ENCODE assay signal across 26 cellular contexts in the genomic region with DNA sequence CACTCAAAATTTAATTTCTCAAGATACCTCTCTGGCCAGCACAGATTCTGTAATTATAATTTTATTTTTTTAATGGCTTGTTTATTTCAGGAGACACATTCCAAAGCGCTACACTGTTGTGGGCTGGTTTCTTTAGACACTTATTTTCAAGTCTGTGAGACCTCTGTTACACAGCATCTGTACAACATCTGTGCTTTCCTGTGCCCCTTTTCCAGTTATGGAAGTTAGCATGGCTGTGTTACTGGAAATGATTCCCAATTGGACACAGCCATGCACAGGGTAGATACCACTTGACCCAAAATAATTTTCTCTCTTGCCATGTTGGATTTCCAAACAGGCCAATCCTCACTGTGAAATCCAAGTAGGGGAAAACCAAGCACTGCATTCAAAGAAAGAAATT.
"Had no signal": no experiment of that assay in that cellular context is flagged by ENCODE, and none has a peak within 500 bp of the region (broad histone marks: within the 10 kb centered on the region; RNA-seq: fewer than 3 reads in every experiment).

No MANE protein-coding gene starts in this region.

- H3K4me3 ChIP-seq: body of pancreas, pancreas, prostate gland, sigmoid colon, suprapubic skin, tibial artery, upper lobe of right lung had no signal

- DNase-seq: activated CD4-positive, alpha-beta T cell treated with anti-CD3 and anti-CD28 coated beads for 36 hours; activated CD4-positive, CD25-positive, alpha-beta regulatory T cell; activated naive CD4-positive, alpha-beta T cell; activated T-cell treated with anti-CD3 and anti-CD28 coated beads for 4 hours; activated T-cell treated with anti-CD3 and anti-CD28 coated beads, Interleukin-2, amount 50 U/mL, for 72 hours; anterior cingulate cortex; body of pancreas; dermis blood vessel endothelial cell; effector CD8-positive, alpha-beta T cell; erythroblast; foreskin melanocyte; naive thymus-derived CD8-positive, alpha-beta T cell; nucleus accumbens; pancreas; retina; sigmoid colon; small intestine; stimulated activated CD4-positive, alpha-beta T cell treated with anti-CD3 and anti-CD28 coated beads, Interleukin-4, amount 100 ng/mL, for 24 hours; tibial artery; upper lobe of right lung had no signal

- H3K4me1 Mint-ChIP-seq: memory B cell; naive thymus-derived CD8-positive, alpha-beta T cell; neural crest cell; stimulated activated memory B cell treated with anti-CD40 and anti-IgM and Interleukin-4, amounts not matched to agents 10 μg/mL and 1 μg/mL and 100 μg/mL, for 72 hours had no signal

- H3K27ac ChIP-seq: body of pancreas, pancreas, prostate gland, sigmoid colon, suprapubic skin, tibial artery, upper lobe of right lung had no signal

- H3K27me3 Mint-ChIP-seq: activated naive CD8-positive, alpha-beta T cell had no signal

- H3K4me1 ChIP-seq: body of pancreas, pancreas, prostate gland, sigmoid colon, suprapubic skin, tibial artery, upper lobe of right lung had no signal

- H3K36me3 Mint-ChIP-seq: activated naive CD8-positive, alpha-beta T cell; memory B cell; naive thymus-derived CD8-positive, alpha-beta T cell; stimulated activated memory B cell treated with anti-CD40 and anti-IgM and Interleukin-4, amounts not matched to agents 10 μg/mL and 1 μg/mL and 100 μg/mL, for 72 hours had no signal

- H3K9me3 ChIP-seq: pancreas, prostate gland, sigmoid colon, suprapubic skin, tibial artery, upper lobe of right lung had no signal

- H3K36me3 ChIP-seq: pancreas, prostate gland, sigmoid colon, suprapubic skin, tibial artery, upper lobe of right lung had no signal

- ATAC-seq: body of pancreas; naive thymus-derived CD8-positive, alpha-beta T cell; pancreas; stimulated activated memory B cell treated with anti-CD40 and anti-IgM and Interleukin-4, amounts not matched to agents 10 μg/mL and 1 μg/mL and 100 μg/mL, for 72 hours; upper lobe of right lung had no signal

- H3K27ac Mint-ChIP-seq: activated CD4-positive, alpha-beta T cell treated with anti-CD3 and anti-CD28 coated beads for 36 hours; activated naive CD8-positive, alpha-beta T cell; activated T-cell treated with anti-CD3 and anti-CD28 coated beads, Interleukin-2, amount 50 U/mL, for 72 hours; memory B cell; naive thymus-derived CD8-positive, alpha-beta T cell; stimulated activated memory B cell treated with anti-CD40 and anti-IgM and Interleukin-4, amounts not matched to agents 10 μg/mL and 1 μg/mL and 100 μg/mL, for 72 hours had no signal

- H3K27me3 ChIP-seq: body of pancreas, pancreas, suprapubic skin, tibial artery, upper lobe of right lung had no signal

- H3K4me3 Mint-ChIP-seq: activated CD4-positive, alpha-beta T cell treated with anti-CD3 and anti-CD28 coated beads for 36 hours; activated naive CD8-positive, alpha-beta T cell; memory B cell; naive thymus-derived CD8-positive, alpha-beta T cell; neural crest cell; stimulated activated memory B cell treated with anti-CD40 and anti-IgM and Interleukin-4, amounts not matched to agents 10 μg/mL and 1 μg/mL and 100 μg/mL, for 72 hours had no signal
